22 cellular contexts compared by ENCODE assay signal in the genomic region with DNA sequence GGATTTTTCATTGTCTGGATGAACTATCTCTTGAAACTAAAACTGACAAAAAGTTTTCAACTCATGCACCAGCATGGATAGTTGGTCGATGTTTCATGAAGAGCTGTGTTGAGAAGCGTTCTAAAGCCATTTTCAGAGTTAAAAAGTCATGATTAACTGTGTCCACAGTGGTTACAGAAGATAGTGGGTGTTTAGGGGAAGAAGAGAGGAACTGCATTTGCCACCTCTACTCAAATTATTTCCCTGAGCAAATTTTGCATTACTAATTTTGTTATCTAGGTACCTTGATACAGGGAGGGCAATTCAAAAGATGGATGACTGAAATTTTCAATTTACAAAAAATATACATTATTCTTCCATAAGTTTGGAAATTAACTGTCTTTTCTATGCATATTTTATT. TPM values are rescaled to one million over a fixed set of nuclear protein-coding genes. Genes with fewer than 3 reads are reported as not detected.
DNase-seq lines count a peak whose midpoint lies in the region; ATAC-seq and FAIRE-seq lines count a peak whose summit lies in the region.
"Had no signal": no experiment of that assay in that cellular context is flagged by ENCODE, and none has a peak within 500 bp of the region (broad histone marks: within the 10 kb centered on the region; RNA-seq: fewer than 3 reads in every experiment).

No MANE protein-coding gene starts in this region.

- peaks cover 67% of the 10 kb centered on the region for H3K4me1 Mint-ChIP-seq in T-helper 1 cell treated with Interleukin-12 subunit alpha and Interleukin-12 subunit beta and Interleukin-4 antibody, amounts not matched to agents 30 μg/mL and 1 μg/mL, for 36 hours (ENCODE audit: low read depth)
- peaks cover 93% of the 10 kb centered on the region for H3K4me1 Mint-ChIP-seq in stimulated activated naive CD8-positive, alpha-beta T cell treated with anti-CD3 and anti-CD28 coated beads, Interleukin-15, Interleukin-2, amounts not matched to agents 100 ng/mL and 50 ng/mL, for 24 hours (ENCODE audit: low read depth)
- peaks cover 77% of the 10 kb centered on the region for H3K4me1 Mint-ChIP-seq in activated naive CD8-positive, alpha-beta T cell (ENCODE audit: low read depth)

- DNase-seq in T-helper 1 cell (no peak), NCI-H82 (lab: John Stamatoyannopoulos, UW) (no peak), ureter (ENCODE audit: low spot score) (no peak), HTR-8/SVneo (ENCODE audit: insufficient read length, low spot score) (no peak)
- DNase-seq in stimulated activated naive CD8-positive, alpha-beta T cell treated with anti-CD3 and anti-CD28 coated beads, Interleukin-15, Interleukin-2, amounts not matched to agents 100 U/mL and 50 U/mL, for 24 hours = no peak
- DNase-seq: cerebellar nuclear complex; KBM-7; left cardiac atrium; MG63; NCI-H146; NCI-H2107; NCI-H446; stimulated activated CD4-positive, alpha-beta T cell treated with anti-CD3 and anti-CD28 coated beads, Interleukin-1b, Interleukin-23, amount 100 ng/mL, for 48 hours; upper lobe of right lung had no signal

- no peak for FAIRE-seq in HTR-8/SVneo (lab: Jason Lieb, UNC)
- FAIRE-seq: endothelial cell of umbilical vein had no signal

- H3K36me3 Mint-ChIP-seq in T-helper 1 cell treated with Interleukin-12 subunit alpha and Interleukin-12 subunit beta and Interleukin-4 antibody, amounts not matched to agents 30 μg/mL and 1 μg/mL, for 36 hours (ENCODE audit: low read depth) = peaks cover 42% of the 10 kb centered on the region
- H3K36me3 Mint-ChIP-seq in stimulated activated naive CD8-positive, alpha-beta T cell treated with anti-CD3 and anti-CD28 coated beads, Interleukin-15, Interleukin-2, amounts not matched to agents 100 ng/mL and 50 ng/mL, for 24 hours (ENCODE audit: low read depth) = peaks cover 39% of the 10 kb centered on the region
- peaks cover 20% of the 10 kb centered on the region for H3K36me3 Mint-ChIP-seq in activated naive CD8-positive, alpha-beta T cell

- no peak for ATAC-seq in stimulated activated naive CD8-positive, alpha-beta T cell treated with anti-CD3 and anti-CD28 coated beads, Interleukin-15, Interleukin-2, amounts not matched to agents 100 U/mL and 50 U/mL, for 24 hours
- ATAC-seq: gastroesophageal sphincter, left cardiac atrium, upper lobe of right lung had no signal

- peak overlapping the region; percentile 47 for H3K27ac Mint-ChIP-seq in T-helper 1 cell treated with Interleukin-12 subunit alpha and Interleukin-12 subunit beta and Interleukin-4 antibody, amounts not matched to agents 30 μg/mL and 1 μg/mL, for 36 hours
- H3K27ac Mint-ChIP-seq in stimulated activated naive CD8-positive, alpha-beta T cell treated with anti-CD3 and anti-CD28 coated beads, Interleukin-15, Interleukin-2, amounts not matched to agents 100 ng/mL and 50 ng/mL, for 24 hours = peak overlapping the region; percentile 95
- H3K27ac Mint-ChIP-seq in activated naive CD8-positive, alpha-beta T cell = peak overlapping the region; percentile 94

- no peak overlapping the region for H3K4me3 Mint-ChIP-seq in T-helper 1 cell treated with Interleukin-12 subunit alpha and Interleukin-12 subunit beta and Interleukin-4 antibody, amounts not matched to agents 30 μg/mL and 1 μg/mL, for 36 hours
- peak overlapping the region; percentile 60 for H3K4me3 Mint-ChIP-seq in stimulated activated naive CD8-positive, alpha-beta T cell treated with anti-CD3 and anti-CD28 coated beads, Interleukin-15, Interleukin-2, amounts not matched to agents 100 ng/mL and 50 ng/mL, for 24 hours
- peak overlapping the region; percentile 65 for H3K4me3 Mint-ChIP-seq in activated naive CD8-positive, alpha-beta T cell
- H3K4me3 Mint-ChIP-seq: neural crest cell had no signal

- no peaks in the 10 kb centered on the region for H3K27me3 Mint-ChIP-seq in T-helper 1 cell treated with Interleukin-12 subunit alpha and Interleukin-12 subunit beta and Interleukin-4 antibody, amounts not matched to agents 30 μg/mL and 1 μg/mL, for 36 hours (ENCODE audit: low read depth)
- H3K27me3 Mint-ChIP-seq in stimulated activated naive CD8-positive, alpha-beta T cell treated with anti-CD3 and anti-CD28 coated beads, Interleukin-15, Interleukin-2, amounts not matched to agents 100 ng/mL and 50 ng/mL, for 24 hours = no peaks in the 10 kb centered on the region
- H3K27me3 Mint-ChIP-seq in activated naive CD8-positive, alpha-beta T cell = no peaks in the 10 kb centered on the region

- H3K9me3 Mint-ChIP-seq in T-helper 1 cell treated with Interleukin-12 subunit alpha and Interleukin-12 subunit beta and Interleukin-4 antibody, amounts not matched to agents 30 μg/mL and 1 μg/mL, for 36 hours = peaks cover 10% of the 10 kb centered on the region
- H3K9me3 Mint-ChIP-seq in stimulated activated naive CD8-positive, alpha-beta T cell treated with anti-CD3 and anti-CD28 coated beads, Interleukin-15, Interleukin-2, amounts not matched to agents 100 ng/mL and 50 ng/mL, for 24 hours = peaks cover 11% of the 10 kb centered on the region
- H3K9me3 Mint-ChIP-seq in activated naive CD8-positive, alpha-beta T cell (ENCODE audit: low read depth) = no peaks in the 10 kb centered on the region

RNA-seq across cellular contexts. Expression of gene SAMSN1, which starts 15.5 kb away (rescaled TPM):
- total RNA-seq in ureter = 8.3 TPM
- total RNA-seq: fibroblast of lung, HT1080, neural crest cell had no signal
